ENCODE assay signal across 1 cellular context in the genomic region with DNA sequence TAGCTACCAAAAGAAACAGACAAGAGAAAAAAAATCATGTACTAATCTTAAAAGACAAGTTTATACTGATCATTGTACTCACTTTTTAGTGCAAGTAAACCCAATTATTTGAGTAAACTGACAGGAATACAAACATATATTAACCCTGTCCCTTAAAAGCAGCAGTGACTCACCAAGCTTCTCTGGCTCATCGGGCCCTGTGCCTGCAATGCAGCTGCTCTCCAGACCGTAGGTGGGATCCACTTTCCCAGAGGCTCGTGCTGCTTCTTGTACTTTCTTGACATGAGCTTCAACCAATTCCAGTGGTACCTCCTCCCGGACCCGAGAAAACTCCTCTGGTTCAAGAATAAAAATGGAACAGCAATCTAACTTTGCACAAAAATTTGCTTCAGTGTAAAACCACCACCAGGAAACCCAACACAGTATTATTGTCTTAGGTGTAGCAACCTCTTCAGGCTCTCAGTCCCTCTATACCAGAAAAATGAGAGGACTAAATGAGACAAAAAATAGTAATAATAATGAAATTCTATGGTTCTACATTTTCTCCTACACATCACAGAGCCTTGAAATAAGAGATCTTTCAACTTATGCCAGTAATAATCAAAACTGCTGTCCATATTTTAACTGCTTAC.
TF ChIP-seq lines count a peak whose summit lies in the region.

No MANE protein-coding gene starts in this region.

TF ChIP-seq in SK-N-SH, 30 proteins besides CTCF, POLR2A, EP300 and RAD21:
- TF ChIP-seq FOSL2 (IDR thresholded peaks at IDR 0.05; ENCODE audit: borderline replicate concordance, low read depth) (peak; percentile 65), TCF12 (IDR thresholded peaks at IDR 0.05) (peak; percentile 57), JUND (IDR thresholded peaks at IDR 0.05) (peak; percentile 46; the same call in 1 of the 2 replicates), SIN3A (IDR thresholded peaks at IDR 0.05; ENCODE audit: borderline replicate concordance, low read depth, low read length) (no peak), POLR2AphosphoS5 (IDR thresholded peaks at IDR 0.05; ENCODE audit: low read depth, low read length) (no peak), EZH2phosphoT487 (IDR thresholded peaks at IDR 0.05; ENCODE audit: borderline replicate concordance, low read depth) (no peak)
- TF ChIP-seq, protein P1, sequence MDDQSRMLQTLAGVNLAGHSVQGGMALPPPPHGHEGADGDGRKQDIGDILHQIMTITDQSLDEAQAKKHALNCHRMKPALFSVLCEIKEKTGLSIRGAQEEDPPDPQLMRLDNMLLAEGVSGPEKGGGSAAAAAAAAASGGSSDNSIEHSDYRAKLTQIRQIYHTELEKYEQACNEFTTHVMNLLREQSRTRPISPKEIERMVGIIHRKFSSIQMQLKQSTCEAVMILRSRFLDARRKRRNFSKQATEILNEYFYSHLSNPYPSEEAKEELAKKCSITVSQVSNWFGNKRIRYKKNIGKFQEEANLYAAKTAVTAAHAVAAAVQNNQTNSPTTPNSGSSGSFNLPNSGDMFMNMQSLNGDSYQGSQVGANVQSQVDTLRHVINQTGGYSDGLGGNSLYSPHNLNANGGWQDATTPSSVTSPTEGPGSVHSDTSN (IDR thresholded peaks at IDR 0.05): peak; percentile 20; the same call in 1 of the 2 replicates
- TF ChIP-seq, protein P2, sequence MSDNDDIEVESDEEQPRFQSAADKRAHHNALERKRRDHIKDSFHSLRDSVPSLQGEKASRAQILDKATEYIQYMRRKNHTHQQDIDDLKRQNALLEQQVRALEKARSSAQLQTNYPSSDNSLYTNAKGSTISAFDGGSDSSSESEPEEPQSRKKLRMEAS (IDR thresholded peaks at IDR 0.05; ENCODE audit: low read depth): 0 out of 2 replicates have a peak, but pooled peaks have one; percentile 28
